ENCODE assay signal across 1 cellular context in genomic region chr19:13846533-13847032, GRCh38.
A peak's percentile ranks its signal among the peaks of the same experiment; 100 is the strongest.
TF ChIP-seq lines count a peak whose summit lies in the region.

No MANE protein-coding gene starts in this region.

TF ChIP-seq in K562, 482 proteins besides CTCF, POLR2A, EP300 and RAD21 (continues in another document):
- TF ChIP-seq HSF4 (CRISPR knock-in tag; IDR thresholded peaks at IDR 0.05; ENCODE audit: borderline replicate concordance), result no peak
- no peak for TF ChIP-seq KLF16 (IDR thresholded peaks at IDR 0.05)
- TF ChIP-seq PREB (CRISPR knock-in tag; IDR thresholded peaks at IDR 0.05), result peak; percentile 7; the same call in 1 of the 2 replicates
- no peak for TF ChIP-seq LARP7 (IDR thresholded peaks at IDR 0.05)
- peak; percentile 34; the same call in 1 of the 2 replicates for TF ChIP-seq CXXC5 (CRISPR knock-in tag; IDR thresholded peaks at IDR 0.05)
- no peak for TF ChIP-seq TSC22D4 (tag; IDR thresholded peaks at IDR 0.05)
- no peak for TF ChIP-seq ZNF707 (CRISPR knock-in tag; conservative IDR thresholded peaks at IDR 0.05)
- no peak for TF ChIP-seq ZNF212 (CRISPR knock-in tag; IDR thresholded peaks at IDR 0.05)
- no peak for TF ChIP-seq FOSL1 (tag; conservative IDR thresholded peaks at IDR 0.05)
- TF ChIP-seq HNRNPUL1 (IDR thresholded peaks at IDR 0.05; ENCODE audit: low read length), result no peak
- TF ChIP-seq HDAC8 (tag; IDR thresholded peaks at IDR 0.05), result peak; percentile 66; the same call in 1 of the 2 replicates
- TF ChIP-seq MCM7 (IDR thresholded peaks at IDR 0.05), result no peak
- no peak for TF ChIP-seq HNRNPLL (IDR thresholded peaks at IDR 0.05; ENCODE audit: low read depth, low read length, poor library complexity, severe bottlenecking)
- TF ChIP-seq ZNF639 (CRISPR knock-in tag; conservative IDR thresholded peaks at IDR 0.05 in 1 of 2, IDR thresholded peaks at IDR 0.05 in 1 of 2), result peak in 1 of 2 experiments; percentile 64; a peak in 1 of 4 replicates
- no peak for TF ChIP-seq FOXA1 (IDR thresholded peaks at IDR 0.05; ENCODE audit: borderline replicate concordance)
- TF ChIP-seq KDM5B (IDR thresholded peaks at IDR 0.05; ENCODE audit: insufficient replicate concordance, low read depth, low read length), result no peak
- TF ChIP-seq BRF1 (IDR thresholded peaks at IDR 0.05; ENCODE audit: borderline replicate concordance, extremely low read depth, insufficient read length), result no peak
- peak; percentile 79 for TF ChIP-seq ZBTB12 (CRISPR knock-in tag; IDR thresholded peaks at IDR 0.05)
- TF ChIP-seq ZNF217 (CRISPR knock-in tag; IDR thresholded peaks at IDR 0.05), result no peak
- TF ChIP-seq RCOR1 (IDR thresholded peaks at IDR 0.05; ENCODE audit: borderline replicate concordance in 1 of 2, low read depth in 2 of 2, low read length in 2 of 2), result no peak
- no peak for TF ChIP-seq JUND (IDR thresholded peaks at IDR 0.05; ENCODE audit: borderline replicate concordance, low read depth, low read length)
- TF ChIP-seq JUND (tag; IDR thresholded peaks at IDR 0.05; ENCODE audit: borderline replicate concordance, low read depth, low read length), result no peak
- TF ChIP-seq NFATC3 (IDR thresholded peaks at IDR 0.05), result no peak
- TF ChIP-seq ZNF778 (CRISPR knock-in tag; IDR thresholded peaks at IDR 0.05), result no peak
- no peak for TF ChIP-seq NUFIP1 (IDR thresholded peaks at IDR 0.05; ENCODE audit: partially characterized antibody)
- TF ChIP-seq PCBP1 (IDR thresholded peaks at IDR 0.05; ENCODE audit: low read depth, low read length, poor library complexity, severe bottlenecking), result no peak
- peak in 1 of 2 experiments; percentile 6; a peak in 1 of 4 replicates for TF ChIP-seq MNT (conservative IDR thresholded peaks at IDR 0.05)
- TF ChIP-seq SMARCB1 (IDR thresholded peaks at IDR 0.05; ENCODE audit: insufficient read length, low read depth), result no peak
- no peak for TF ChIP-seq CREBBP (IDR thresholded peaks at IDR 0.05; ENCODE audit: low read depth, low read length)
- peak; percentile 63 for TF ChIP-seq CEBPB (tag; IDR thresholded peaks at IDR 0.05)
- peak; percentile 19 for TF ChIP-seq MEIS2 (IDR thresholded peaks at IDR 0.05; ENCODE audit: partially characterized antibody)
- TF ChIP-seq ZKSCAN1 (IDR thresholded peaks at IDR 0.05; ENCODE audit: low read depth, low read length), result no peak; the same call in 1 of the 2 replicates
- 0 out of 2 replicates have a peak, but pooled peaks have one; percentile 2 for TF ChIP-seq HBP1 (CRISPR knock-in tag; IDR thresholded peaks at IDR 0.05)
- no peak for TF ChIP-seq EWSR1 (IDR thresholded peaks at IDR 0.05; ENCODE audit: borderline replicate concordance, low read depth, partially characterized antibody)
- no peak for TF ChIP-seq THRAP3 (IDR thresholded peaks at IDR 0.05; ENCODE audit: borderline replicate concordance)
- TF ChIP-seq ZNF592 (IDR thresholded peaks at IDR 0.05), result peak; percentile 91
- TF ChIP-seq GTF3C2 (IDR thresholded peaks at IDR 0.05; ENCODE audit: borderline replicate concordance, extremely low read depth, insufficient read length), result no peak
- TF ChIP-seq ZBTB7A (IDR thresholded peaks at IDR 0.05; ENCODE audit: borderline replicate concordance, control insufficient read depth, low read depth, low read length), result peak; percentile 67; the same call in 1 of the 2 replicates
- TF ChIP-seq RBM22 (IDR thresholded peaks at IDR 0.05; ENCODE audit: low read depth, low read length, poor library complexity, severe bottlenecking), result peak; percentile 80
- no peak for TF ChIP-seq ZNF354B (CRISPR knock-in tag; IDR thresholded peaks at IDR 0.05)
- TF ChIP-seq NONO (IDR thresholded peaks at IDR 0.05; ENCODE audit: low read depth in 2 of 2, low read length in 1 of 2), result no peak
- TF ChIP-seq MEF2D (tag; conservative IDR thresholded peaks at IDR 0.05; ENCODE audit: low read depth), result peak; percentile 34; the same call in 1 of the 2 replicates
- TF ChIP-seq RNF2 (IDR thresholded peaks at IDR 0.05), result peak; percentile 63
- no peak for TF ChIP-seq ATF3 (IDR thresholded peaks at IDR 0.05)
- TF ChIP-seq ATF3 (CRISPR knock-in tag; conservative IDR thresholded peaks at IDR 0.05), result no peak
- peak in 1 of 2 experiments; percentile 87; a peak in 2 of 4 replicates for TF ChIP-seq MLLT1 (IDR thresholded peaks at IDR 0.05)
- TF ChIP-seq NFXL1 (CRISPR knock-in tag; IDR thresholded peaks at IDR 0.05), result no peak
- peak; percentile 49; the same call in 1 of the 2 replicates for TF ChIP-seq MECOM (CRISPR knock-in tag; IDR thresholded peaks at IDR 0.05)
- no peak; the same call in 1 of the 2 replicates for TF ChIP-seq ATF2 (CRISPR knock-in tag; IDR thresholded peaks at IDR 0.05)
- TF ChIP-seq SP1 (CRISPR knock-in tag; IDR thresholded peaks at IDR 0.05), result peak; percentile 47
